ENCODE assay signal across 21 cellular contexts in the genomic region with DNA sequence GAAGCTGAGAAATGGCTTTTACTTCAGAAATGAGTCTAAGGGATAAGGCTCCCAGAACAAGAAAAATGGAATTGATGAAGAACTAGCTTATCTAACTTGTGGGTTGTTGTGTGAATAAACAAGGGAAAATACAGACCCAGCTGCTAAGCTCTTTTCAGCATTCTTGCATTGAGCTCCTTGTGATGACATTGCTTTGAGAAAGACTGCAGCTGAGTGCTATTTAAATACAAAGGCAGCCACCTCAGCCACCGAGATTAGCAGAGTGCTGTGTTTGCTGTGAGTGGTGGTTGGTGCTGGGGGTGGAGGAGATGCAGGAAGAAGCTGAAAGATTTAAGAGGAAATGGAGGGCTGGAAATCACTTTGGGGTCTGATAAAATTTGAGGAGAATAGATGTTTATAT.
DNase-seq lines count a peak whose midpoint lies in the region; ATAC-seq and TF ChIP-seq lines count a peak whose summit lies in the region.
"Had no signal": no experiment of that assay in that cellular context is flagged by ENCODE, and none has a peak within 500 bp of the region (broad histone marks: within the 10 kb centered on the region; RNA-seq: fewer than 3 reads in every experiment).

No MANE protein-coding gene starts in this region.

- H3K9me2 ChIP-seq in GM23338 (ENCODE audit: insufficient read depth), result no peaks in the 10 kb centered on the region

- H4K20me1 ChIP-seq in GM23338 (replicated peaks; ENCODE audit: insufficient read depth), result no peaks in the 10 kb centered on the region

- H3K27ac Mint-ChIP-seq in GM23338, result peak overlapping the region; percentile 66
- no peak overlapping the region for H3K27ac Mint-ChIP-seq in natural killer cell
- H3K27ac Mint-ChIP-seq: activated CD4-positive, alpha-beta T cell treated with anti-CD3 and anti-CD28 coated beads, Interleukin-2, amount 10 ng/mL, durations not matched to agents 7 days and 5 days; IgD-negative memory B cell; stimulated activated effector memory CD8-positive, alpha-beta T cell treated with anti-CD3 and anti-CD28 coated beads, Interleukin-12 subunit alpha, Interleukin-12 subunit beta, amount 100 ng/mL, for 72 hours had no signal

- peaks cover 29% of the 10 kb centered on the region for H3K4me1 ChIP-seq in GM23338 (ENCODE audit: insufficient read depth)
- H3K4me1 ChIP-seq: right lobe of liver, testis had no signal

- H3K79me2 ChIP-seq in GM23338 (replicated peaks; ENCODE audit: insufficient read depth), result no peaks in the 10 kb centered on the region

- no peaks in the 10 kb centered on the region for H3K36me3 ChIP-seq in GM23338 (ENCODE audit: insufficient read depth)
- H3K36me3 ChIP-seq: right lobe of liver had no signal

- no peaks in the 10 kb centered on the region for H3K36me3 Mint-ChIP-seq in GM23338 (ENCODE audit: low read depth)
- no peaks in the 10 kb centered on the region for H3K36me3 Mint-ChIP-seq in natural killer cell
- no peaks in the 10 kb centered on the region for H3K36me3 Mint-ChIP-seq in activated T-cell treated with anti-CD3 and anti-CD28 coated beads, Interleukin-2, amount 50 U/mL, for 4 hours (ENCODE audit: insufficient read depth)
- H3K36me3 Mint-ChIP-seq: IgD-negative memory B cell; stimulated activated effector memory CD8-positive, alpha-beta T cell treated with anti-CD3 and anti-CD28 coated beads, Interleukin-12 subunit alpha, Interleukin-12 subunit beta, amount 100 ng/mL, for 72 hours had no signal

- H2AFZ ChIP-seq in GM23338, result no peak overlapping the region

- H3K27ac ChIP-seq in GM23338 (ENCODE audit: low read depth), result no peak overlapping the region
- H3K27ac ChIP-seq: HL-60, right lobe of liver, testis had no signal

- DNase-seq in GM23338 (ENCODE audit: low spot score) (peak; percentile 81), NCI-H774 (lab: John Stamatoyannopoulos, UW) (peak; percentile 11), fibroblast of pulmonary artery (ENCODE audit: low read depth) (peak; percentile 11), myocyte (ENCODE audit: low read depth) (peak; percentile 84), natural killer cell (no peak), RPMI8226 (no peak)
- no peak for DNase-seq in activated T-cell treated with anti-CD3 and anti-CD28 coated beads, Interleukin-2, amount 50 U/mL, for 4 hours
- DNase-seq: activated CD4-positive, alpha-beta T cell treated with anti-CD3 and anti-CD28 coated beads, Interleukin-2, amount 10 ng/mL, durations not matched to agents 7 days and 5 days; activated gamma-delta T cell; DMS153; NCI-H187; NCI-H226; occipital lobe; right lobe of liver; SW 1271; testis had no signal

- TF ChIP-seq CTCF in GM23338 (conservative IDR thresholded peaks at IDR 0.05; ENCODE audit: low read depth in 2 of 2) (no peak), fibroblast of pulmonary artery (IDR thresholded peaks at IDR 0.05; ENCODE audit: low read length, missing control alignments) (no peak), natural killer cell (IDR thresholded peaks at IDR 0.05) (no peak)

- peaks cover 42% of the 10 kb centered on the region for H3K4me1 Mint-ChIP-seq in GM23338
- H3K4me1 Mint-ChIP-seq in natural killer cell, result no peaks in the 10 kb centered on the region
- H3K4me1 Mint-ChIP-seq in activated T-cell treated with anti-CD3 and anti-CD28 coated beads, Interleukin-2, amount 50 U/mL, for 4 hours (ENCODE audit: low read depth), result no peaks in the 10 kb centered on the region
- H3K4me1 Mint-ChIP-seq: activated CD4-positive, alpha-beta T cell treated with anti-CD3 and anti-CD28 coated beads, Interleukin-2, amount 10 ng/mL, durations not matched to agents 7 days and 5 days; IgD-negative memory B cell; stimulated activated effector memory CD8-positive, alpha-beta T cell treated with anti-CD3 and anti-CD28 coated beads, Interleukin-12 subunit alpha, Interleukin-12 subunit beta, amount 100 ng/mL, for 72 hours had no signal

- no peaks in the 10 kb centered on the region for H3K27me3 ChIP-seq in GM23338 (ENCODE audit: insufficient read depth)
- H3K27me3 ChIP-seq: right lobe of liver, testis had no signal

- ATAC-seq in GM23338, result peak; percentile 98
- no peak for ATAC-seq in natural killer cell
- no peak for ATAC-seq in activated T-cell treated with anti-CD3 and anti-CD28 coated beads, Interleukin-2, amount 50 U/mL, for 4 hours
- ATAC-seq in HG03565 (IDR thresholded peaks at IDR 0.05; ENCODE audit: unreplicated experiment), result no peak
- ATAC-seq: HCT116; right lobe of liver; stimulated activated effector memory CD8-positive, alpha-beta T cell treated with anti-CD3 and anti-CD28 coated beads, Interleukin-12 subunit alpha, Interleukin-12 subunit beta, amount 100 ng/mL, for 72 hours had no signal

- no peak overlapping the region for H3K4me3 ChIP-seq in GM23338
- no peak overlapping the region for H3K4me3 ChIP-seq in fibroblast of pulmonary artery (replicated peaks; ENCODE audit: low read depth, low read length)
- H3K4me3 ChIP-seq: right lobe of liver, testis had no signal

- intact Hi-C loops in natural killer cell (cut with micrococcal nuclease), result no loop called here

- H3K4me3 Mint-ChIP-seq in GM23338 (peak overlapping the region; percentile 30), natural killer cell (no peak overlapping the region)
- no peak overlapping the region for H3K4me3 Mint-ChIP-seq in activated T-cell treated with anti-CD3 and anti-CD28 coated beads, Interleukin-2, amount 50 U/mL, for 4 hours
- H3K4me3 Mint-ChIP-seq: activated CD4-positive, alpha-beta T cell treated with anti-CD3 and anti-CD28 coated beads, Interleukin-2, amount 10 ng/mL, durations not matched to agents 7 days and 5 days; IgD-negative memory B cell; stimulated activated effector memory CD8-positive, alpha-beta T cell treated with anti-CD3 and anti-CD28 coated beads, Interleukin-12 subunit alpha, Interleukin-12 subunit beta, amount 100 ng/mL, for 72 hours had no signal

- H3K4me2 ChIP-seq in GM23338, result peak overlapping the region; percentile 34

- H3K27me3 Mint-ChIP-seq in GM23338 (ENCODE audit: insufficient read depth, low read depth, poor library complexity) (no peaks in the 10 kb centered on the region), natural killer cell (ENCODE audit: low read depth in 2 of 2) (no peaks in the 10 kb centered on the region)
- no peaks in the 10 kb centered on the region for H3K27me3 Mint-ChIP-seq in activated T-cell treated with anti-CD3 and anti-CD28 coated beads, Interleukin-2, amount 50 U/mL, for 4 hours (ENCODE audit: low read depth)
- H3K27me3 Mint-ChIP-seq: activated CD4-positive, alpha-beta T cell treated with anti-CD3 and anti-CD28 coated beads, Interleukin-2, amount 10 ng/mL, durations not matched to agents 7 days and 5 days; IgD-negative memory B cell had no signal

- H3F3A ChIP-seq in GM23338 (replicated peaks; ENCODE audit: low read depth), result no peaks in the 10 kb centered on the region

- H3K9me3 Mint-ChIP-seq in GM23338, result no peaks in the 10 kb centered on the region
- H3K9me3 Mint-ChIP-seq in natural killer cell, result peaks cover 2 to 5% of the 10 kb centered on the region in 2 donors
- no peaks in the 10 kb centered on the region for H3K9me3 Mint-ChIP-seq in activated T-cell treated with anti-CD3 and anti-CD28 coated beads, Interleukin-2, amount 50 U/mL, for 4 hours
- H3K9me3 Mint-ChIP-seq: activated CD4-positive, alpha-beta T cell treated with anti-CD3 and anti-CD28 coated beads, Interleukin-2, amount 10 ng/mL, durations not matched to agents 7 days and 5 days; IgD-negative memory B cell had no signal

TF ChIP-seq in GM23338, 12 proteins besides CTCF, POLR2A, EP300 and RAD21:
- TF ChIP-seq STAT1 (IDR thresholded peaks at IDR 0.05; ENCODE audit: unreplicated experiment), result no peak
- TF ChIP-seq NANOG (IDR thresholded peaks at IDR 0.05; ENCODE audit: borderline replicate concordance), result 0 out of 2 replicates have a peak, but pooled peaks have one; percentile 43
TF ChIP-seq in GM23338: peak in this region for 1.

Comparison
In these comparisons a context has a peak if more than half of its experiments do, and no peak if none do; other contexts are left out.
1. DNase-seq: peak in GM23338 (single experiment), NCI-H774 (single experiment), fibroblast of pulmonary artery (single experiment) and myocyte (single experiment); none in natural killer cell (single experiment), RPMI8226 (single experiment) and activated T-cell treated with anti-CD3 and anti-CD28 coated beads, Interleukin-2, amount 50 U/mL, for 4 hours (single experiment).